ENCODE assay signal across 34 cellular contexts in the genomic region with DNA sequence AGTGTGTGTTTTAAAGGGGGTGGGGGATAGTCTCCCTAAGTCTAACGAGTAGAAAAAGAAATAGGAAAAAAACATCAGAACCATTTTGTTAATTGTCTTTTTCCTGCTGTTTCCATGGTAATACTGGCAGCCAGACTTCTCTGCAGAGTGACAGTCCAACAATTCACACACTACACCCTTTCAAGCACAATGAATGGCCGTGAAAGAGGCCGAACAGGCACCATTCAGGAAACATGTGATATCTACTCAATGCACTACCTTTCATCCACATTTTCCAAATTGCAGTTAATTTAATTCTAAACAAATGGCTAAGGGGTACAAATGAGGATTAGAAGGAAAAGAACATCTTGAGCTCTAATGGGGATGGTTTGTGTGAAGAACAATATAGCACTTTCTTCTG.
DNase-seq lines count a peak whose midpoint lies in the region; ATAC-seq, FAIRE-seq and TF ChIP-seq lines count a peak whose summit lies in the region.
"Had no signal": no experiment of that assay in that cellular context is flagged by ENCODE, and none has a peak within 500 bp of the region (broad histone marks: within the 10 kb centered on the region; RNA-seq: fewer than 3 reads in every experiment).

No MANE protein-coding gene starts in this region.

- H3K27ac Mint-ChIP-seq in chondrocyte (ENCODE audit: unreplicated experiment), result peak overlapping the region; percentile 76
- H3K27ac Mint-ChIP-seq: activated CD8-positive, alpha-beta T cell treated with anti-CD3 and anti-CD28 coated beads, Interleukin-2, amount 10 ng/mL, durations not matched to agents 7 days and 5 days; activated naive CD4-positive, alpha-beta T cell treated with anti-CD3 and anti-CD28 coated beads, Interleukin-2, amount 50 U/mL, for 24 hours; natural killer cell treated with Interleukin-12 subunit alpha and Interleukin-12 subunit beta and Interleukin-15 and Interleukin-18, amount 100 ng/mL, for 72 hours; T-helper 2 cell treated with Interferon-gamma antibody and Interleukin-4, amounts not matched to agents 5 μg/mL and 100 μg/mL, for 36 hours; type B pancreatic cell had no signal

- H3K36me3 ChIP-seq in stomach, result no peaks in the 10 kb centered on the region
- no peaks in the 10 kb centered on the region for H3K36me3 ChIP-seq in WERI-Rb-1
- H3K36me3 ChIP-seq: cardiac muscle cell, HAP-1, lower lobe of right lung, right lobe of liver, spleen had no signal

- H3K27me3 ChIP-seq in stomach (no peaks in the 10 kb centered on the region), WERI-Rb-1 (ENCODE audit: insufficient read depth, low read depth, severe bottlenecking) (no peaks in the 10 kb centered on the region)
- H3K27me3 ChIP-seq: cardiac muscle cell, right lobe of liver, spleen had no signal

- no peak for TF ChIP-seq POLR2A in stomach (IDR thresholded peaks at IDR 0.05)

- peak; percentile 20 for FAIRE-seq in TTC549 (lab: Jason Lieb, UNC)

- WGBS in stomach, 5 donors, result 46 to 62% (median 53%) methylated on average over 3 of the region's 3 CpGs

- intact Hi-C loops in stomach (cut with DNase I; ENCODE audit: low total_unique reads), result no loop called here
- intact Hi-C loops in left ventricle myocardium superior (cut with micrococcal nuclease), result loop anchor here (5.0 kb wide), 1 partner anchor 820 kb away; no protein-coding TSS in a partner anchor

- H3K27me3 Mint-ChIP-seq in chondrocyte (ENCODE audit: low read depth), result no peaks in the 10 kb centered on the region
- H3K27me3 Mint-ChIP-seq: activated naive CD4-positive, alpha-beta T cell treated with anti-CD3 and anti-CD28 coated beads, Interleukin-2, amount 50 U/mL, for 24 hours; natural killer cell treated with Interleukin-12 subunit alpha and Interleukin-12 subunit beta and Interleukin-15 and Interleukin-18, amount 100 ng/mL, for 72 hours; type B pancreatic cell had no signal

- H3K27ac ChIP-seq in substantia nigra (ENCODE audit: low read depth, low read length, poor library complexity, severe bottlenecking), result no peak overlapping the region
- H3K27ac ChIP-seq in stomach, result no peak overlapping the region
- H3K27ac ChIP-seq in WERI-Rb-1, result no peak overlapping the region
- H3K27ac ChIP-seq: C4-2B, cardiac muscle cell, coronary artery, lower lobe of right lung, right lobe of liver had no signal

- H3K9me3 ChIP-seq in stomach (no peaks in the 10 kb centered on the region), WERI-Rb-1 (ENCODE audit: severe bottlenecking) (no peaks in the 10 kb centered on the region)
- H3K9me3 ChIP-seq: HAP-1, lower lobe of right lung, right lobe of liver had no signal

- no peaks in the 10 kb centered on the region for H3K4me1 ChIP-seq in stomach
- H3K4me1 ChIP-seq: HAP-1, lower lobe of right lung, right lobe of liver had no signal

- TF ChIP-seq CTCF in chondrocyte (IDR thresholded peaks at IDR 0.05) (no peak), stomach (IDR thresholded peaks at IDR 0.05) (no peak), WERI-Rb-1 (IDR thresholded peaks at IDR 0.05; ENCODE audit: low read depth, low read length) (no peak)

- ATAC-seq in left ventricle myocardium superior, result no peak
- ATAC-seq: activated CD8-positive, alpha-beta T cell treated with anti-CD3 and anti-CD28 coated beads, Interleukin-2, amount 10 ng/mL, durations not matched to agents 7 days and 5 days; lower lobe of right lung; mucosa of descending colon; natural killer cell treated with Interleukin-12 subunit alpha and Interleukin-12 subunit beta and Interleukin-15 and Interleukin-18, amount 100 ng/mL, for 72 hours; Panc1; right lobe of liver had no signal

- H3K9me3 Mint-ChIP-seq in chondrocyte (ENCODE audit: low read depth), result no peaks in the 10 kb centered on the region
- H3K9me3 Mint-ChIP-seq: type B pancreatic cell had no signal

- DNase-seq in chondrocyte (ENCODE audit: low spot score) (no peak), midbrain (lab: John Stamatoyannopoulos, UW) (peak; percentile 76), substantia nigra (lab: John Stamatoyannopoulos, UW) (peak in 31 of 49 donors; percentile 2 to 76 (median 20)), stomach (no peak), WERI-Rb-1 (no peak), left ventricle myocardium superior (no peak)
- DNase-seq: activated CD4-positive, alpha-beta T cell treated with anti-CD3 and anti-CD28 coated beads for 4 hours; activated CD8-positive, alpha-beta T cell treated with anti-CD3 and anti-CD28 coated beads, Interleukin-2, amount 10 ng/mL, durations not matched to agents 7 days and 5 days; amniotic stem cell; DMS79 treated with DMSO at 0.1 percent for 48 hours; effector memory CD4-positive, alpha-beta T cell; GDM1; glutamatergic neuron; KG1; lower lobe of right lung; mucosa of descending colon; NCI-H1105; NCI-H1930; NCI-H526 treated with DMSO at 0.1 percent for 48 hours; right lobe of liver; SHP77; spleen; stimulated activated CD4-positive, alpha-beta T cell treated with anti-CD3 and anti-CD28 coated beads, Interleukin-2, amount 100 ng/mL, for 24 hours; stimulated activated CD8-positive, alpha-beta memory T cell treated with anti-CD3 and anti-CD28 coated beads, Interleukin-4, amount 100 ng/mL, for 48 hours had no signal

- H3K4me1 Mint-ChIP-seq in chondrocyte (ENCODE audit: low read depth), result peaks cover 32% of the 10 kb centered on the region
- H3K4me1 Mint-ChIP-seq: activated naive CD4-positive, alpha-beta T cell treated with anti-CD3 and anti-CD28 coated beads, Interleukin-2, amount 50 U/mL, for 24 hours had no signal

- H3K4me3 Mint-ChIP-seq in chondrocyte (ENCODE audit: unreplicated experiment), result no peak overlapping the region
- H3K4me3 Mint-ChIP-seq: activated CD8-positive, alpha-beta T cell treated with anti-CD3 and anti-CD28 coated beads, Interleukin-2, amount 10 ng/mL, durations not matched to agents 7 days and 5 days; activated naive CD4-positive, alpha-beta T cell treated with anti-CD3 and anti-CD28 coated beads, Interleukin-2, amount 50 U/mL, for 24 hours; natural killer cell treated with Interleukin-12 subunit alpha and Interleukin-12 subunit beta and Interleukin-15 and Interleukin-18, amount 100 ng/mL, for 72 hours; T-helper 2 cell treated with Interferon-gamma antibody and Interleukin-4, amounts not matched to agents 5 μg/mL and 100 μg/mL, for 36 hours; type B pancreatic cell had no signal

- TF ChIP-seq EP300 in stomach (IDR thresholded peaks at IDR 0.05), result no peak

- H3K36me3 Mint-ChIP-seq in chondrocyte (ENCODE audit: low read depth), result no peaks in the 10 kb centered on the region
- H3K36me3 Mint-ChIP-seq: activated naive CD4-positive, alpha-beta T cell treated with anti-CD3 and anti-CD28 coated beads, Interleukin-2, amount 50 U/mL, for 24 hours; natural killer cell treated with Interleukin-12 subunit alpha and Interleukin-12 subunit beta and Interleukin-15 and Interleukin-18, amount 100 ng/mL, for 72 hours; type B pancreatic cell had no signal

- H3K4me3 ChIP-seq in stomach (no peak overlapping the region), WERI-Rb-1 (ENCODE audit: low read depth, low read length) (no peak overlapping the region)
- H3K4me3 ChIP-seq: cardiac muscle cell, coronary artery, HAP-1, lower lobe of right lung, mucosa of descending colon, right lobe of liver, spleen had no signal

Comparison
In these comparisons a context has a peak if more than half of its experiments do, and no peak if none do; other contexts are left out.
1. DNase-seq: peak in midbrain (single experiment) and substantia nigra (31 of 49); none in chondrocyte (single experiment), stomach (single experiment), WERI-Rb-1 (single experiment) and left ventricle myocardium superior (single experiment).